Comparison of ENCODE assay signal across 1 cellular context in genomic region chr1:247078315-247079140, GRCh38.
A peak's percentile ranks its signal among the peaks of the same experiment; 100 is the strongest.
TF ChIP-seq lines count a peak whose summit lies in the region.

TSS of gene ZNF670 (minus strand) at chr1:247078811. CDS start at chr1:247078596, 215 bp downstream.

TF ChIP-seq in GM12878, 131 proteins besides CTCF, POLR2A, EP300 and RAD21 (continued from another document):
- TF ChIP-seq ETV6 (conservative IDR thresholded peaks at IDR 0.05 in 1 of 2, IDR thresholded peaks at IDR 0.05 in 1 of 2; ENCODE audit: borderline replicate concordance in 1 of 2, low read depth in 1 of 2): peak in 1 of 2 experiments; percentile 72; a peak in 2 of 4 replicates
- 0 out of 2 replicates have a peak, but pooled peaks have one; percentile 14 for TF ChIP-seq YY1 (IDR thresholded peaks at IDR 0.05; ENCODE audit: low read depth, low read length)
- TF ChIP-seq IKZF2 (IDR thresholded peaks at IDR 0.05): peak; percentile 72 to 75
- no peak for TF ChIP-seq ZNF384 (IDR thresholded peaks at IDR 0.05; ENCODE audit: borderline replicate concordance, low read depth, low read length)
- 0 out of 2 replicates have a peak, but pooled peaks have one; percentile 27 for TF ChIP-seq IRF4 (IDR thresholded peaks at IDR 0.05; ENCODE audit: low read depth, low read length)
- TF ChIP-seq GATAD2B (conservative IDR thresholded peaks at IDR 0.05; ENCODE audit: low read depth): peak; percentile 71
- TF ChIP-seq CEBPZ (IDR thresholded peaks at IDR 0.05; ENCODE audit: low read depth, low read length): no peak
- TF ChIP-seq IKZF1 (conservative IDR thresholded peaks at IDR 0.05): peak; percentile 93
- TF ChIP-seq GABPA (IDR thresholded peaks at IDR 0.05; ENCODE audit: low read depth): peak; percentile 65
- TF ChIP-seq BHLHE40 (IDR thresholded peaks at IDR 0.05; ENCODE audit: borderline replicate concordance in 1 of 2, low read depth in 2 of 2, low read length in 1 of 2): 0 out of 4 replicates have a peak, but pooled peaks of 1 of the 2 experiments have one; percentile 10
- TF ChIP-seq, protein P1, sequence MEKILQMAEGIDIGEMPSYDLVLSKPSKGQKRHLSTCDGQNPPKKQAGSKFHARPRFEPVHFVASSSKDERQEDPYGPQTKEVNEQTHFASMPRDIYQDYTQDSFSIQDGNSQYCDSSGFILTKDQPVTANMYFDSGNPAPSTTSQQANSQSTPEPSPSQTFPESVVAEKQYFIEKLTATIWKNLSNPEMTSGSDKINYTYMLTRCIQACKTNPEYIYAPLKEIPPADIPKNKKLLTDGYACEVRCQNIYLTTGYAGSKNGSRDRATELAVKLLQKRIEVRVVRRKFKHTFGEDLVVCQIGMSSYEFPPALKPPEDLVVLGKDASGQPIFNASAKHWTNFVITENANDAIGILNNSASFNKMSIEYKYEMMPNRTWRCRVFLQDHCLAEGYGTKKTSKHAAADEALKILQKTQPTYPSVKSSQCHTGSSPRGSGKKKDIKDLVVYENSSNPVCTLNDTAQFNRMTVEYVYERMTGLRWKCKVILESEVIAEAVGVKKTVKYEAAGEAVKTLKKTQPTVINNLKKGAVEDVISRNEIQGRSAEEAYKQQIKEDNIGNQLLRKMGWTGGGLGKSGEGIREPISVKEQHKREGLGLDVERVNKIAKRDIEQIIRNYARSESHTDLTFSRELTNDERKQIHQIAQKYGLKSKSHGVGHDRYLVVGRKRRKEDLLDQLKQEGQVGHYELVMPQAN (conservative IDR thresholded peaks at IDR 0.05): peak; percentile 53; the same call in 1 of the 2 replicates
- peak; percentile 76 for TF ChIP-seq ZNF217 (IDR thresholded peaks at IDR 0.05)
- TF ChIP-seq POLR2AphosphoS5 (IDR thresholded peaks at IDR 0.05; ENCODE audit: low read length): peak; percentile 80
- peak; percentile 61; the same call in 1 of the 2 replicates for TF ChIP-seq ZBTB40 (IDR thresholded peaks at IDR 0.05; ENCODE audit: borderline replicate concordance)
- TF ChIP-seq ZSCAN29 (IDR thresholded peaks at IDR 0.05): 0 out of 2 replicates have a peak, but pooled peaks have one; percentile 38
- no peak for TF ChIP-seq PRDM15 (CRISPR knock-in tag; IDR thresholded peaks at IDR 0.05)
- 0 out of 2 replicates have a peak, but pooled peaks have one; percentile 13 for TF ChIP-seq SPI1 (IDR thresholded peaks at IDR 0.05; ENCODE audit: borderline replicate concordance, insufficient read depth, low read depth, low read length)
- TF ChIP-seq NBN (IDR thresholded peaks at IDR 0.05): 0 out of 2 replicates have a peak, but pooled peaks have one; percentile 21
- TF ChIP-seq RBBP5 (conservative IDR thresholded peaks at IDR 0.05): no peak
- TF ChIP-seq SMAD5 (IDR thresholded peaks at IDR 0.05; ENCODE audit: low read depth): no peak; the same call in 1 of the 2 replicates
- TF ChIP-seq MXI1 (IDR thresholded peaks at IDR 0.05; ENCODE audit: low read depth, low read length): no peak
- TF ChIP-seq SP1 (IDR thresholded peaks at IDR 0.05; ENCODE audit: low read depth, low read length): peak; percentile 71
- no peak for TF ChIP-seq FOXK2 (IDR thresholded peaks at IDR 0.05)
- TF ChIP-seq TCF3 (IDR thresholded peaks at IDR 0.05; ENCODE audit: borderline replicate concordance, insufficient read depth, low read depth, low read length): 0 out of 2 replicates have a peak, but pooled peaks have one; percentile 32
- TF ChIP-seq PBX3 (IDR thresholded peaks at IDR 0.05; ENCODE audit: insufficient replicate concordance, low read depth, low read length): peak; percentile 95
- TF ChIP-seq, protein P2, sequence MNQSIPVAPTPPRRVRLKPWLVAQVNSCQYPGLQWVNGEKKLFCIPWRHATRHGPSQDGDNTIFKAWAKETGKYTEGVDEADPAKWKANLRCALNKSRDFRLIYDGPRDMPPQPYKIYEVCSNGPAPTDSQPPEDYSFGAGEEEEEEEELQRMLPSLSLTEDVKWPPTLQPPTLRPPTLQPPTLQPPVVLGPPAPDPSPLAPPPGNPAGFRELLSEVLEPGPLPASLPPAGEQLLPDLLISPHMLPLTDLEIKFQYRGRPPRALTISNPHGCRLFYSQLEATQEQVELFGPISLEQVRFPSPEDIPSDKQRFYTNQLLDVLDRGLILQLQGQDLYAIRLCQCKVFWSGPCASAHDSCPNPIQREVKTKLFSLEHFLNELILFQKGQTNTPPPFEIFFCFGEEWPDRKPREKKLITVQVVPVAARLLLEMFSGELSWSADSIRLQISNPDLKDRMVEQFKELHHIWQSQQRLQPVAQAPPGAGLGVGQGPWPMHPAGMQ (IDR thresholded peaks at IDR 0.05; ENCODE audit: borderline replicate concordance): no peak; the same call in 1 of the 2 replicates
- peak; percentile 75; the same call in 1 of the 2 replicates for TF ChIP-seq LARP7 (IDR thresholded peaks at IDR 0.05)
- peak; percentile 72 for TF ChIP-seq SIN3A (IDR thresholded peaks at IDR 0.05; ENCODE audit: low read depth, low read length)
- TF ChIP-seq RB1 (IDR thresholded peaks at IDR 0.05; ENCODE audit: borderline replicate concordance): no peak
TF ChIP-seq in GM12878: peak in this region for 28.
